ENCODE assay signal across 11 cellular contexts in genomic region chr7:50404392-50404791, GRCh38. TPM values are rescaled to one million over a fixed set of nuclear protein-coding genes. Genes with fewer than 3 reads are reported as not detected.
A peak's percentile ranks its signal among the peaks of the same experiment; 100 is the strongest.
DNase-seq lines count a peak whose midpoint lies in the region; ATAC-seq and TF ChIP-seq lines count a peak whose summit lies in the region.
"Had no signal": no experiment of that assay in that cellular context is flagged by ENCODE, and none has a peak within 500 bp of the region (broad histone marks: within the 10 kb centered on the region; RNA-seq: fewer than 3 reads in every experiment).

No MANE protein-coding gene starts in this region.

- no peaks in the 10 kb centered on the region for H3K27me3 Mint-ChIP-seq in stimulated activated naive CD8-positive, alpha-beta T cell treated with anti-CD3 and anti-CD28 coated beads, Interleukin-15, Interleukin-2, amounts not matched to agents 100 ng/mL and 50 ng/mL, for 24 hours
- H3K27me3 Mint-ChIP-seq in stimulated activated naive CD8-positive, alpha-beta T cell treated with anti-CD3 and anti-CD28 coated beads, Interleukin-15, amount 100 ng/mL, for 72 hours = no peaks in the 10 kb centered on the region
- no peaks in the 10 kb centered on the region for H3K27me3 Mint-ChIP-seq in effector memory CD8-positive, alpha-beta T cell

- peaks cover 61% of the 10 kb centered on the region for H3K36me3 Mint-ChIP-seq in stimulated activated naive CD8-positive, alpha-beta T cell treated with anti-CD3 and anti-CD28 coated beads, Interleukin-15, Interleukin-2, amounts not matched to agents 100 ng/mL and 50 ng/mL, for 24 hours (ENCODE audit: low read depth)
- peaks cover 71% of the 10 kb centered on the region for H3K36me3 Mint-ChIP-seq in effector memory CD8-positive, alpha-beta T cell (ENCODE audit: insufficient read depth)

- CTCF ChIA-PET in OCI-LY7 (lab: Charles Lee; ENCODE audit: unreplicated experiment) = no interaction called here

- TF ChIP-seq CTCF in OCI-LY7 (conservative IDR thresholded peaks at IDR 0.05; ENCODE audit: low read length) = peak; percentile 35; the same call in 1 of the 2 replicates

- H3K4me1 ChIP-seq in OCI-LY7 (ENCODE audit: insufficient read depth, low read length, poor library complexity, severe bottlenecking) = peaks cover 9% of the 10 kb centered on the region
- H3K4me1 ChIP-seq: vagina had no signal

- 0 out of 2 replicates have a peak, but pooled peaks cover 4% of the 10 kb centered on the region for H4K20me1 ChIP-seq in OCI-LY7 (ENCODE audit: insufficient read depth, low read length)

- BruUV-seq in OCI-LY7 (replicated peaks; lab: Mats Ljungman, UMichigan) = no TSS peak

- no peak for ATAC-seq in stimulated activated naive CD8-positive, alpha-beta T cell treated with anti-CD3 and anti-CD28 coated beads, Interleukin-15, amount 100 ng/mL, for 72 hours
- ATAC-seq in effector memory CD8-positive, alpha-beta T cell (replicated peaks) = no peak
- ATAC-seq in HG02759 (IDR thresholded peaks at IDR 0.05; ENCODE audit: unreplicated experiment) = no peak
- ATAC-seq: activated T-cell treated with anti-CD3 and anti-CD28 coated beads, Interleukin-2, amount 50 U/mL, for 72 hours had no signal

- no peak overlapping the region for H3K4me3 Mint-ChIP-seq in stimulated activated naive CD8-positive, alpha-beta T cell treated with anti-CD3 and anti-CD28 coated beads, Interleukin-15, Interleukin-2, amounts not matched to agents 100 ng/mL and 50 ng/mL, for 24 hours
- H3K4me3 Mint-ChIP-seq in stimulated activated naive CD8-positive, alpha-beta T cell treated with anti-CD3 and anti-CD28 coated beads, Interleukin-15, amount 100 ng/mL, for 72 hours = no peak overlapping the region
- H3K4me3 Mint-ChIP-seq in effector memory CD8-positive, alpha-beta T cell = no peak overlapping the region
- H3K4me3 Mint-ChIP-seq: activated T-cell treated with anti-CD3 and anti-CD28 coated beads, Interleukin-2, amount 50 U/mL, for 72 hours had no signal

- no peak overlapping the region for H3K4me3 ChIP-seq in OCI-LY7 (ENCODE audit: low read depth, low read length, poor library complexity, severe bottlenecking)
- H3K4me3 ChIP-seq: esophagus squamous epithelium, vagina had no signal

- H3K4me1 Mint-ChIP-seq in stimulated activated naive CD8-positive, alpha-beta T cell treated with anti-CD3 and anti-CD28 coated beads, Interleukin-15, Interleukin-2, amounts not matched to agents 100 ng/mL and 50 ng/mL, for 24 hours (ENCODE audit: low read depth) = peaks cover 91% of the 10 kb centered on the region
- peaks cover 98% of the 10 kb centered on the region for H3K4me1 Mint-ChIP-seq in stimulated activated naive CD8-positive, alpha-beta T cell treated with anti-CD3 and anti-CD28 coated beads, Interleukin-15, amount 100 ng/mL, for 72 hours
- H3K4me1 Mint-ChIP-seq in effector memory CD8-positive, alpha-beta T cell (ENCODE audit: low read depth in 2 of 2) = peaks cover 37 to 50% of the 10 kb centered on the region in 2 donors

- H3K9me2 ChIP-seq in OCI-LY7 (ENCODE audit: insufficient read depth, low read length) = no peaks in the 10 kb centered on the region

- H3K9me3 Mint-ChIP-seq in stimulated activated naive CD8-positive, alpha-beta T cell treated with anti-CD3 and anti-CD28 coated beads, Interleukin-15, Interleukin-2, amounts not matched to agents 100 ng/mL and 50 ng/mL, for 24 hours = no peaks in the 10 kb centered on the region
- no peaks in the 10 kb centered on the region for H3K9me3 Mint-ChIP-seq in stimulated activated naive CD8-positive, alpha-beta T cell treated with anti-CD3 and anti-CD28 coated beads, Interleukin-15, amount 100 ng/mL, for 72 hours
- H3K9me3 Mint-ChIP-seq in effector memory CD8-positive, alpha-beta T cell = no peaks in the 10 kb centered on the region
- H3K9me3 Mint-ChIP-seq: activated T-cell treated with anti-CD3 and anti-CD28 coated beads, Interleukin-2, amount 50 U/mL, for 72 hours had no signal

- H3K9me3 ChIP-seq in OCI-LY7 (ENCODE audit: low read length) = no peaks in the 10 kb centered on the region
- H3K9me3 ChIP-seq: esophagus squamous epithelium, vagina had no signal

- H3K79me2 ChIP-seq in OCI-LY7 (ENCODE audit: insufficient read depth, low read depth, low read length) = no peaks in the 10 kb centered on the region

- DNase-seq in stimulated activated naive CD8-positive, alpha-beta T cell treated with anti-CD3 and anti-CD28 coated beads, Interleukin-15, amount 100 ng/mL, for 72 hours = no peak
- DNase-seq in OCI-LY7 (ENCODE audit: low spot score) = no peak
- no peak for DNase-seq in effector memory CD8-positive, alpha-beta T cell
- DNase-seq in DMS153 treated with DMSO at 0.1 percent for 48 hours (lab: John Stamatoyannopoulos, UW; ENCODE audit: unreplicated experiment) = no peak
- no peak for DNase-seq in central memory CD4-positive, alpha-beta T cell
- no peak for DNase-seq in caudate nucleus (lab: John Stamatoyannopoulos, UW)
- DNase-seq: activated T-cell treated with anti-CD3 and anti-CD28 coated beads, Interleukin-2, amount 50 U/mL, for 72 hours; esophagus squamous epithelium had no signal

- POLR2A ChIA-PET in OCI-LY7 (lab: Charles Lee) = interaction anchor here (0.6 to 1.2 kb wide), 2 partner anchors 131 to 202 kb away, joined by 3 read pairs; no protein-coding TSS in a partner anchor

- no peak overlapping the region for H3K4me2 ChIP-seq in OCI-LY7 (ENCODE audit: low read length)

- intact Hi-C loops in OCI-LY7 (cut with micrococcal nuclease; ENCODE audit: unreplicated experiment) = no loop called here

- H3K27ac Mint-ChIP-seq in stimulated activated naive CD8-positive, alpha-beta T cell treated with anti-CD3 and anti-CD28 coated beads, Interleukin-15, Interleukin-2, amounts not matched to agents 100 ng/mL and 50 ng/mL, for 24 hours = peak overlapping the region; percentile 5
- H3K27ac Mint-ChIP-seq in stimulated activated naive CD8-positive, alpha-beta T cell treated with anti-CD3 and anti-CD28 coated beads, Interleukin-15, amount 100 ng/mL, for 72 hours = peak overlapping the region in 1 of 2 donors; percentile 3
- H3K27ac Mint-ChIP-seq in effector memory CD8-positive, alpha-beta T cell = peak overlapping the region; percentile 83

- H2AFZ ChIP-seq in OCI-LY7 (ENCODE audit: low read length) = no peak overlapping the region

- H3K36me3 ChIP-seq in OCI-LY7 (ENCODE audit: insufficient read depth, low read length) = peaks cover 54% of the 10 kb centered on the region
- H3K36me3 ChIP-seq: vagina had no signal

- H3K27ac ChIP-seq in OCI-LY7 (ENCODE audit: low read depth, low read length, poor library complexity, severe bottlenecking) (no peak overlapping the region), caudate nucleus (ENCODE audit: low read depth, low read length) (no peak overlapping the region)
- H3K27ac ChIP-seq: esophagus squamous epithelium, vagina had no signal

RNA-seq across cellular contexts. Expression of gene FIGNL1, which starts 45.8 kb away (rescaled TPM):
- 43.8 and 55.6 TPM in 2 replicates for total RNA-seq in OCI-LY7 (2014; rRNA removed; shearing (Covaris generic))
- 41.5 and 48.0 TPM in 2 replicates for total RNA-seq in OCI-LY7 (2022)
